In the genomic region with DNA sequence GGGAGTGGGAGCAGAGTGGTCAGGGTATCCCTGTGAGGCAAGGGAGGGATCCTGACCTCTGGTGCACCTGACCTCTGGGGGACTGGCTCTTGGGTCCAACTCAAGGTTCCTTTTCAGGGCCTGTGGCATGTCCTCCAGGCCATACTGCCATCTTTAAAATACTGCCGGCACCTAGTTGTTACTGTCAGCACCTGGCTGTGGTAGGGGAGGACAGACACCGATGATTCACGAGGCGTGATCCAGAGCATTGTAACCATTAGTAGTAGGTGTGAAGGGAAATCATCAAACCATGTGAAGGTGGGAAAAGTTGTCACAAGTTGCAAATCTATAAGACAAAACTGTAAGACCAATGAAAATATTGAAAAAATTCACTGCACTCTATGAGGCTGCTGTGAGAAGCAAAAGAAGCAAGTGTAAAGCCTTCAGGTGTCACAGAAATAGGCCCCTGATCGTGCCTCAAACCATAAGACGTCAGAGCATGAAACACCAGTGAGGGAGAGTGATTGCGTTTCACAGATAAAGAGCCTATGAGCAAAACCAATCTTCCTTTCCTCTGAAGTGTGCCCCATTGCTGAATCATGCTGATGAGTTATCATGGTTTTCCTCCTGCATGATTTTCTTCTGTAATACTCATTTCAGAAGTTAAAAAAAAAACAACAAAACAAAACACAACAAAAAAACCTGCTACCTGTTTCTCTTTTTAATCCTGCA, we compare ENCODE assay signal across 8 cellular contexts. TPM values are rescaled to one million over a fixed set of nuclear protein-coding genes. Genes with fewer than 3 reads are reported as not detected.
DNase-seq lines count a peak whose midpoint lies in the region; ATAC-seq and TF ChIP-seq lines count a peak whose summit lies in the region.

No MANE protein-coding gene starts in this region.

- H3K27ac ChIP-seq in smooth muscle cell (ENCODE audit: low read depth) = peak overlapping the region; percentile 55

- H3F3A ChIP-seq in smooth muscle cell (ENCODE audit: low read depth) = peaks cover 27% of the 10 kb centered on the region

- H3K79me2 ChIP-seq in smooth muscle cell (ENCODE audit: low read depth) = no peaks in the 10 kb centered on the region

- H3K9me3 ChIP-seq in T-helper 17 cell (ENCODE audit: control insufficient read depth, low read length, poor library complexity, severe bottlenecking) (no peaks in the 10 kb centered on the region), smooth muscle cell (replicated peaks; ENCODE audit: low read depth) (no peaks in the 10 kb centered on the region)

- ATAC-seq in T-helper 17 cell (peak; percentile 91), HG03571 (IDR thresholded peaks at IDR 0.05; ENCODE audit: unreplicated experiment) (no peak)

- H3K27me3 Mint-ChIP-seq in T-helper 17 cell (no peaks in the 10 kb centered on the region), osteocyte (ENCODE audit: unreplicated experiment) (no peaks in the 10 kb centered on the region), mesothelial cell of epicardium (ENCODE audit: low read depth) (no peaks in the 10 kb centered on the region)

- 54% methylated on average over 7 of the region's 7 CpGs for WGBS in smooth muscle cell (ENCODE audit: low lambda C conversion rate)

- TF ChIP-seq CTCF in GM13977 (IDR thresholded peaks at IDR 0.05; ENCODE audit: extremely low read depth, insufficient read depth, missing control alignments) (no peak), smooth muscle cell (IDR thresholded peaks at IDR 0.05; ENCODE audit: borderline replicate concordance, insufficient read depth, poor library complexity, severe bottlenecking) (no peak), osteocyte (IDR thresholded peaks at IDR 0.05) (no peak), mesothelial cell of epicardium (IDR thresholded peaks at IDR 0.05; ENCODE audit: unreplicated experiment) (no peak)

- H3K4me3 Mint-ChIP-seq in T-helper 17 cell = peak overlapping the region; percentile 57
- no peak overlapping the region for H3K4me3 Mint-ChIP-seq in osteocyte (ENCODE audit: unreplicated experiment)
- H3K4me3 Mint-ChIP-seq in mesothelial cell of epicardium = no peak overlapping the region

- H3K9me3 Mint-ChIP-seq in osteocyte (ENCODE audit: unreplicated experiment) = no peaks in the 10 kb centered on the region
- H3K9me3 Mint-ChIP-seq in mesothelial cell of epicardium = no peaks in the 10 kb centered on the region

- no peak overlapping the region for H2AFZ ChIP-seq in smooth muscle cell (ENCODE audit: low read depth)

- DNase-seq in GM13977 (ENCODE audit: low spot score) (peak; percentile 45), T-helper 17 cell (peak in 2 of 3 donors; percentile 38 to 45), astrocyte of the hippocampus (ENCODE audit: low read depth, low spot score) (peak; percentile 13), smooth muscle cell (lab: John Stamatoyannopoulos, UW; ENCODE audit: unreplicated experiment) (no peak), NCI-H2196 treated with DMSO at 0.1 percent for 48 hours (lab: John Stamatoyannopoulos, UW; ENCODE audit: unreplicated experiment) (no peak), osteocyte (ENCODE audit: extremely low spot score, unreplicated experiment) (no peak), mesothelial cell of epicardium (ENCODE audit: low spot score in 2 of 2, unreplicated experiment in 2 of 2) (no peak)

- peaks cover 17% of the 10 kb centered on the region for H3K4me1 ChIP-seq in smooth muscle cell (ENCODE audit: low read depth)

- in situ Hi-C loops in GM13977 (cut with MboI; ENCODE audit: low pct_unique_long_range_greater_than_20kb, low sequenced_read_pairs, unreplicated experiment) = no loop called here

- H3K9ac ChIP-seq in smooth muscle cell (ENCODE audit: low read depth) = peak overlapping the region; percentile 6

- peak overlapping the region; percentile 6 for H3K4me2 ChIP-seq in smooth muscle cell

- H3K27ac Mint-ChIP-seq in T-helper 17 cell (peak overlapping the region; percentile 97), osteocyte (ENCODE audit: unreplicated experiment) (no peak overlapping the region), mesothelial cell of epicardium (no peak overlapping the region)

- H3K36me3 Mint-ChIP-seq in T-helper 17 cell (ENCODE audit: low read depth) (no peaks in the 10 kb centered on the region), osteocyte (ENCODE audit: unreplicated experiment) (no peaks in the 10 kb centered on the region), mesothelial cell of epicardium (no peaks in the 10 kb centered on the region)

- H3K4me1 Mint-ChIP-seq in T-helper 17 cell (peaks cover 66% of the 10 kb centered on the region), osteocyte (ENCODE audit: unreplicated experiment) (peaks cover 34% of the 10 kb centered on the region), mesothelial cell of epicardium (peaks cover 26% of the 10 kb centered on the region)

- H3K36me3 ChIP-seq in smooth muscle cell (ENCODE audit: low read depth) = no peaks in the 10 kb centered on the region

- H3K27me3 ChIP-seq in smooth muscle cell (ENCODE audit: low read depth) = no peaks in the 10 kb centered on the region

- no peaks in the 10 kb centered on the region for H4K20me1 ChIP-seq in smooth muscle cell (ENCODE audit: low read depth)

- H3K4me3 ChIP-seq in smooth muscle cell = no peak overlapping the region

RNA-seq across cellular contexts. Expression of gene CDC7, which starts 55.3 kb away (rescaled TPM):
- total RNA-seq in T-helper 17 cell (1 to 10 TPM; 5.2 to 6.5 TPM), smooth muscle cell (8.9 and 11.2 TPM in 2 replicates), osteocyte (4.3 and 6.6 TPM in 2 replicates), mesothelial cell of epicardium (16.3 to 18.8 TPM (median 16.6 TPM) in 3 replicates)
- polyA plus RNA-seq in smooth muscle cell = 6.1 and 10.1 TPM in 2 replicates

Comparison
In these comparisons a context has a peak if more than half of its experiments do, and no peak if none do; other contexts are left out.
1. DNase-seq: peak in GM13977 (single experiment), T-helper 17 cell (2 of 3) and astrocyte of the hippocampus (single experiment); none in smooth muscle cell (single experiment), NCI-H2196 treated with DMSO at 0.1 percent for 48 hours (single experiment), osteocyte (single experiment) and mesothelial cell of epicardium (0 of 2).